Comparison of ENCODE assay signal across 30 cellular contexts in the genomic region with DNA sequence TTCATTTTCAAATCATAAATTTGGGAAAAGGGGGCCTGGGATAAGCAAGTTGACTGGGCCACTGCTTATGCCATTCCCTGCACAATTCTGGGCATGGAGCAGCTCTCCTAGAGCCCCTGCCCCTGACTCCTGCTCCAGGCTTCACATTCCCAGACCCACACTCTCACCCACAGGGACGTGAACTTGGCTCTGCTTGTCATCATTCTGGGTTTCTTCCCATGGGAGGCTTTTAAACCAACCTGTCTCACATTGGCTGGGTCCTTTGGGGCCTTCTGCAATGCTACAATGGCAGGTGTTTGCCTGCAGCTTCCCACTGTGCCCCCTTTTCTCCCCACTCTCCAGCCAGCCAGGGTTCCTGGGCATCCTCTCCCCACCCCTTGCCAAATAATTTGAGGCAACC. TPM values are rescaled to one million over a fixed set of nuclear protein-coding genes. Genes with fewer than 3 reads are reported as not detected.
"Had no signal": no experiment of that assay in that cellular context is flagged by ENCODE, and none has a peak within 500 bp of the region (broad histone marks: within the 10 kb centered on the region; RNA-seq: fewer than 3 reads in every experiment).

No MANE protein-coding gene starts in this region.

- H3K4me3 Mint-ChIP-seq: immature natural killer cell; mesothelial cell of epicardium; natural killer cell; nephron progenitor cell; stimulated activated naive B cell treated with anti-CD40 and anti-IgM and Interleukin-4, amounts not matched to agents 10 μg/mL and 1 μg/mL and 100 μg/mL, for 72 hours had no signal

- H3K36me3 ChIP-seq: left ventricle myocardium inferior, pancreas, prostate gland, stomach, thyroid gland, transverse colon, upper lobe of right lung had no signal

- H3K27ac Mint-ChIP-seq: immature natural killer cell; mesothelial cell of epicardium; natural killer cell; nephron progenitor cell; stimulated activated naive B cell treated with anti-CD40 and anti-IgM and Interleukin-4, amounts not matched to agents 10 μg/mL and 1 μg/mL and 100 μg/mL, for 72 hours had no signal

- DNase-seq: hypothalamus; immature natural killer cell; left ventricle myocardium inferior; mesendoderm; naive B cell; natural killer cell; nephron progenitor cell; pancreas; posterior cingulate gyrus; retina; right cardiac atrium; stimulated activated CD4-positive, alpha-beta T cell treated with anti-CD3 and anti-CD28 coated beads, Interleukin-12 subunit alpha, Interleukin-12 subunit beta, amount 100 ng/mL, for 4 hours; stimulated activated CD4-positive, alpha-beta T cell treated with anti-CD3 and anti-CD28 coated beads, Interleukin-15, amount 100 ng/mL, for 24 hours; stimulated activated CD4-positive, alpha-beta T cell treated with anti-CD3 and anti-CD28 coated beads, Interleukin-2, amount 100 ng/mL, for 24 hours; stimulated activated CD4-positive, alpha-beta T cell treated with anti-CD3 and anti-CD28 coated beads, Interleukin-4, amount 100 ng/mL, for 1 hour; stimulated activated naive B cell treated with anti-CD40 and anti-IgM and Interleukin-4, amounts not matched to agents 10 μg/mL and 1 μg/mL and 100 μg/mL, for 72 hours; stimulated activated naive CD8-positive, alpha-beta T cell treated with anti-CD3 and anti-CD28 coated beads, Interleukin-15, Interleukin-2, amounts not matched to agents 100 U/mL and 50 U/mL, for 24 hours; stomach; testis; thyroid gland; upper lobe of right lung had no signal

- ATAC-seq: natural killer cell; pancreas; right cardiac atrium; sciatic nerve; stimulated activated naive B cell treated with anti-CD40 and anti-IgM and Interleukin-4, amounts not matched to agents 10 μg/mL and 1 μg/mL and 100 μg/mL, for 72 hours; stimulated activated naive CD8-positive, alpha-beta T cell treated with anti-CD3 and anti-CD28 coated beads, Interleukin-15, Interleukin-2, amounts not matched to agents 100 U/mL and 50 U/mL, for 24 hours had no signal

- H3K9me3 Mint-ChIP-seq: natural killer cell had no signal

- H3K36me3 Mint-ChIP-seq: immature natural killer cell; mesothelial cell of epicardium; naive B cell; natural killer cell; stimulated activated naive B cell treated with anti-CD40 and anti-IgM and Interleukin-4, amounts not matched to agents 10 μg/mL and 1 μg/mL and 100 μg/mL, for 72 hours had no signal

- H3K9me3 ChIP-seq: left ventricle myocardium inferior, pancreas, prostate gland, stomach, testis, thyroid gland, transverse colon, upper lobe of right lung had no signal

- H3K4me1 Mint-ChIP-seq: immature natural killer cell; mesothelial cell of epicardium; natural killer cell; stimulated activated naive B cell treated with anti-CD40 and anti-IgM and Interleukin-4, amounts not matched to agents 10 μg/mL and 1 μg/mL and 100 μg/mL, for 72 hours had no signal

- H3K4me3 ChIP-seq: left ventricle myocardium inferior, lung, pancreas, prostate gland, skin epidermis, stomach, testis, thyroid gland, transverse colon, upper lobe of right lung had no signal

- H3K27ac ChIP-seq: left ventricle myocardium inferior, pancreas, prostate gland, skin epidermis, stomach, testis, thyroid gland, transverse colon, upper lobe of right lung had no signal

- H3K27me3 ChIP-seq: pancreas, stomach, testis, thyroid gland, transverse colon, upper lobe of right lung had no signal

- H3K4me1 ChIP-seq: left ventricle myocardium inferior, pancreas, prostate gland, testis, thyroid gland, upper lobe of right lung had no signal

- FAIRE-seq: islet of Langerhans, pancreas, urothelium cell line had no signal

RNA-seq across cellular contexts. Expression of a gene that starts 49.1 kb away (rescaled TPM):
- total RNA-seq: kidney epithelial cell, mesothelial cell of epicardium, natural killer cell, transverse colon had no signal
- polyA plus RNA-seq: immature natural killer cell had no signal

RNA-seq across cellular contexts. Expression of a gene that starts 52.2 kb away (rescaled TPM):
- total RNA-seq: kidney epithelial cell, natural killer cell had no signal
- polyA plus RNA-seq: immature natural killer cell had no signal
